In genomic region chr1:62783736-62784508, GRCh38 we compare ENCODE assay signal across 8 cellular contexts. TPM values are rescaled to one million over a fixed set of nuclear protein-coding genes. Genes with fewer than 3 reads are reported as not detected.
DNase-seq lines count a peak whose midpoint lies in the region; ATAC-seq and TF ChIP-seq lines count a peak whose summit lies in the region.

TSS of gene ATG4C (plus strand) at chr1:62784132. CDS start at chr1:62803787, 19,655 bp downstream.

- H4K20me1 ChIP-seq in PC-3 (ENCODE audit: low read length) = no peaks in the 10 kb centered on the region

- H3K9me3 ChIP-seq in PC-3 (ENCODE audit: low read length) (no peaks in the 10 kb centered on the region), esophagus muscularis mucosa (no peaks in the 10 kb centered on the region), muscle layer of colon (ENCODE audit: low read length) (no peaks in the 10 kb centered on the region)

- H3K4me3 ChIP-seq in Jurkat, Clone E6-1 (ENCODE audit: low read length) = peak within 1 kb of the TSS; percentile 78
- H3K4me3 ChIP-seq in PC-3 (ENCODE audit: low read length) (peak within 1 kb of the TSS; percentile 92), esophagus muscularis mucosa (peak within 1 kb of the TSS; percentile 66 to 87 (median 81)), muscle layer of colon (ENCODE audit: low read depth in 1 of 2, low read length in 2 of 2) (peak within 1 kb of the TSS; percentile 51 to 95)

- POLR2A ChIA-PET in PC-3 (lab: Charles Lee; ENCODE audit: unreplicated experiment) = no interaction called here

- H3K27ac ChIP-seq in PC-3 (ENCODE audit: low read length) = peak within 1 kb of the TSS; percentile 49
- peak within 1 kb of the TSS; percentile 89 to 93 (median 92) for H3K27ac ChIP-seq in esophagus muscularis mucosa (replicated peaks in 1 of 4)
- H3K27ac ChIP-seq in muscle layer of colon (ENCODE audit: low read depth, low read length) = peak within 1 kb of the TSS; percentile 78

- no peaks in the 10 kb centered on the region for H3K9me2 ChIP-seq in PC-3 (replicated peaks; ENCODE audit: low read length)

- H3K27me3 ChIP-seq in PC-3 (ENCODE audit: low read length) (peaks cover 12% of the 10 kb centered on the region), esophagus muscularis mucosa (no peaks in the 10 kb centered on the region), muscle layer of colon (ENCODE audit: control insufficient read depth in 1 of 2, insufficient read depth in 2 of 2, low read length in 2 of 2) (no peaks in the 10 kb centered on the region)

- peaks cover 24% of the 10 kb centered on the region for H3K79me2 ChIP-seq in PC-3 (ENCODE audit: low read length)

- intact Hi-C loops in PC-3 (cut with micrococcal nuclease) (no loop called here), esophagus muscularis mucosa (cut with DNase I) (loop anchor here (5.0 kb wide), 1 partner anchor 347 kb away; the partner anchor contains the start of gene USP1)

- CTCF ChIA-PET in PC-3 (lab: Charles Lee) = no interaction called here

- H3K9ac ChIP-seq in PC-3 (ENCODE audit: low read length) (peak within 1 kb of the TSS; percentile 84), muscle layer of colon (ENCODE audit: low read length) (peak within 1 kb of the TSS; percentile 81)

- no peaks in the 10 kb centered on the region for H3F3A ChIP-seq in PC-3 (ENCODE audit: low read length, unreplicated experiment)

- TF ChIP-seq POLR2A in esophagus muscularis mucosa (IDR thresholded peaks at IDR 0.05; ENCODE audit: low read depth) = no peak

- TSS peak; percentile 80 for BruUV-seq in PC-3 (replicated peaks; lab: Mats Ljungman, UMichigan)

- peak; percentile 100 for DNase-seq in DMS53 (lab: John Stamatoyannopoulos, UW)
- peak; percentile 95 for DNase-seq in Jurkat, Clone E6-1 (ENCODE audit: low read depth, low spot score)
- DNase-seq in PC-3 = peak; percentile 94
- peak; percentile 87 for DNase-seq in activated T-cell treated with anti-CD3 and anti-CD28 coated beads, Interleukin-2, amount 50 U/mL, for 1 hour
- peak; percentile 99 for DNase-seq in esophagus muscularis mucosa (ENCODE audit: extremely low spot score)
- peak; percentile 82 for DNase-seq in stimulated activated CD8-positive, alpha-beta memory T cell treated with anti-CD3 and anti-CD28 coated beads, Interleukin-7, amount 100 ng/mL, for 24 hours (ENCODE audit: low read depth)

- peak within 1 kb of the TSS; percentile 89 for H3K4me2 ChIP-seq in PC-3 (ENCODE audit: low read length)

- ATAC-seq in GM21717 (IDR thresholded peaks at IDR 0.05; ENCODE audit: unreplicated experiment) (peak; percentile 97), PC-3 (peak; percentile 92)

- WGBS in esophagus muscularis mucosa = under 1% methylated on average over 31 of the region's 38 CpGs

- H3K4me1 ChIP-seq in PC-3 (ENCODE audit: insufficient read depth, low read length) (0 out of 2 replicates have a peak, but pooled peaks cover 6% of the 10 kb centered on the region), esophagus muscularis mucosa (peaks cover 10 to 22% (median 19%) of the 10 kb centered on the region in 4 donors), muscle layer of colon (ENCODE audit: insufficient read depth, low read length) (peaks cover 10% of the 10 kb centered on the region)

- TF ChIP-seq CTCF in PC-3 (conservative IDR thresholded peaks at IDR 0.05; ENCODE audit: low read depth, low read length) (no peak), esophagus muscularis mucosa (IDR thresholded peaks at IDR 0.05) (no peak)

- no peak for TF ChIP-seq EP300 in esophagus muscularis mucosa (IDR thresholded peaks at IDR 0.05)

- peak within 1 kb of the TSS; percentile 100 for H2AFZ ChIP-seq in PC-3 (ENCODE audit: low read length)

- H3K36me3 ChIP-seq in PC-3 (ENCODE audit: low read depth, low read length) (no peaks in the 10 kb centered on the region), esophagus muscularis mucosa (no peaks in the 10 kb centered on the region), muscle layer of colon (ENCODE audit: insufficient read depth, low read length) (no peaks in the 10 kb centered on the region)

RNA-seq across cellular contexts. Expression of gene ATG4C, which starts in this region (rescaled TPM):
- 20.5 TPM for polyA plus RNA-seq in Jurkat, Clone E6-1 (2012; ENCODE audit: insufficient read depth, insufficient read length)
- 6.0 and 8.8 TPM in 2 replicates for total RNA-seq in PC-3 (2014; rRNA removed)
- 10 to 100 TPM in 1 of 4 donors, 1 to 10 TPM in 3; 5.0 to 12.5 (median 8.3) TPM for total RNA-seq in esophagus muscularis mucosa

Comparison
In these comparisons a context has a peak if more than half of its experiments do, and no peak if none do; other contexts are left out.
1. Peak in every context shown above with its lines: DNase-seq, ATAC-seq, H3K4me3 ChIP-seq and H3K27ac ChIP-seq.